ENCODE assay signal across 32 cellular contexts in the genomic region with DNA sequence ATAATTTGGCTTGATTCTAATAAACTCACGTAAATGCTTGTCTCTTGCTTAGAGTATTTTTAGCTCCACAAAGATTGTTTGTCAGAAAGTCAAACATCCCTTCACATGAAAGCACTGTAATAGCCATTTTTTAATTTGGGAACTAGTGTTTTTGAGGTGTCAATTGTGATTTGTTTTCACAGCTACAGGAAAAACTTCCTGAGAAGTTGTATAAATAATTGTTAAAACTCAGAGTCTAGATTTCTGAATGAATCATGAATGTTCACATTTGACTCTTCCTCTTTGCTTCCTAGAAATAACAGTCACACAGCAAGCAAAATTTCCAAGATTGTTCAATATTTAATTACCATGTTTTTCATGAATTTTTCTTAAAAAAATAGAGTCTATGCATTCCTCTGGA.
"Had no signal": no experiment of that assay in that cellular context is flagged by ENCODE, and none has a peak within 500 bp of the region (broad histone marks: within the 10 kb centered on the region; RNA-seq: fewer than 3 reads in every experiment).

No MANE protein-coding gene starts in this region.

- H3K4me1 Mint-ChIP-seq: naive B cell had no signal

- H3K4me1 ChIP-seq: colonic mucosa, gastrocnemius medialis, parathyroid adenoma, spleen, uterus had no signal

- ATAC-seq: gastrocnemius medialis; stimulated activated naive CD8-positive, alpha-beta T cell treated with anti-CD3 and anti-CD28 coated beads, Interleukin-15, Interleukin-2, amounts not matched to agents 100 U/mL and 50 U/mL, for 24 hours had no signal

- H3K27ac Mint-ChIP-seq: activated naive CD8-positive, alpha-beta T cell; brain; mesothelial cell of epicardium; naive B cell; nephron progenitor cell; T-helper 2 cell treated with Interferon-gamma antibody and Interleukin-4, amounts not matched to agents 5 μg/mL and 100 μg/mL, for 36 hours had no signal

- H3K9me3 ChIP-seq: colonic mucosa, gastrocnemius medialis, spleen, testis, uterus had no signal

- DNase-seq: activated CD4-positive, alpha-beta T cell treated with anti-CD3 and anti-CD28 coated beads for 4 hours; activated CD4-positive, alpha-beta T cell treated with anti-CD3 and anti-CD28 coated beads, Interleukin-2, amount 50 U/mL, for 4 hours; activated CD4-positive, CD25-positive, alpha-beta regulatory T cell; activated effector memory CD4-positive, alpha-beta T cell treated with Interleukin-2 at 50 U/mL for 16 hours; activated naive CD4-positive, alpha-beta T cell treated with Interleukin-2 at 50 U/mL for 16 hours; aorta; cerebellar nuclear complex; colonic mucosa; effector CD4-positive, alpha-beta T cell; erythroblast; gastrocnemius medialis; hippocampal formation; left cardiac atrium; mammary epithelial cell; naive B cell; nephron progenitor cell; right cardiac atrium; spleen; stimulated activated CD4-positive, alpha-beta T cell treated with anti-CD3 and anti-CD28 coated beads, Interleukin-2, amount 100 ng/mL, for 48 hours; stimulated activated naive CD8-positive, alpha-beta T cell treated with anti-CD3 and anti-CD28 coated beads, Interleukin-15, Interleukin-2, amounts not matched to agents 100 U/mL and 50 U/mL, for 24 hours; T-helper 1 cell; testis; trophoblast cell; uterus had no signal

- H3K27me3 Mint-ChIP-seq: activated naive CD8-positive, alpha-beta T cell; brain had no signal

- H3K27ac ChIP-seq: cardiac muscle cell, colonic mucosa, gastrocnemius medialis, parathyroid adenoma, spleen, testis, uterus had no signal

- H3K36me3 Mint-ChIP-seq: activated naive CD8-positive, alpha-beta T cell; brain; mesothelial cell of epicardium; naive B cell had no signal

- H3K36me3 ChIP-seq: cardiac muscle cell, colonic mucosa, gastrocnemius medialis, spleen, uterus had no signal

- H2AFZ ChIP-seq: parathyroid adenoma had no signal

- H3K79me2 ChIP-seq: parathyroid adenoma had no signal

- H3K9ac ChIP-seq: parathyroid adenoma had no signal

- H3K27me3 ChIP-seq: cardiac muscle cell, colonic mucosa, gastrocnemius medialis, spleen, testis, uterus had no signal

- H3K4me3 ChIP-seq: cardiac muscle cell, colonic mucosa, gastrocnemius medialis, spleen, testis, uterus had no signal

- H3K4me3 Mint-ChIP-seq: activated naive CD8-positive, alpha-beta T cell; brain; mesothelial cell of epicardium; naive B cell; nephron progenitor cell; T-helper 2 cell treated with Interferon-gamma antibody and Interleukin-4, amounts not matched to agents 5 μg/mL and 100 μg/mL, for 36 hours had no signal

- FAIRE-seq: endometrium, keratinocyte had no signal

- H3K9me3 Mint-ChIP-seq: mesothelial cell of epicardium; nephron progenitor cell; T-helper 2 cell treated with Interferon-gamma antibody and Interleukin-4, amounts not matched to agents 5 μg/mL and 100 μg/mL, for 36 hours had no signal
